Comparison of ENCODE assay signal across 8 cellular contexts in the genomic region with DNA sequence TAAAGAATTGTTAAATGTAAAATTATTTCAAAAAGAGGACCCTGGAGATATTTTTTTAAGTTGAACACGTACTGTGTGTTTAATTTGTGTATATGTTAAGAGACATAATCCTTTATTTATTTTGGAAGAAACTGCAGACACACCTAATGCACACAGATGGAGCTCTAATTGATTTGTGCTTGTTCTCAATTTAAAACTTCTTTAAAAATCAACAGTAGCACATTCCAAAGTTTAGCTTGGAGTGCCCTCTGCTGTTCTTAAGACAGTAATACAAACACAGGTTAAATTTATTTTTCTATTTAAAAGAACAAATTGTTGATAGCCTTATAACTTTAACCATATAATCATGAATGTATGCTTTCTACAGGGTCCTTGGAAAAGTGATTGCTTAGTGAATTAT.
A peak's percentile ranks its signal among the peaks of the same experiment; 100 is the strongest.
DNase-seq lines count a peak whose midpoint lies in the region; ATAC-seq and TF ChIP-seq lines count a peak whose summit lies in the region.

No MANE protein-coding gene starts in this region.

- peak; percentile 78 for ATAC-seq in left lobe of liver
- ATAC-seq in GM19455 (IDR thresholded peaks at IDR 0.05; ENCODE audit: unreplicated experiment): no peak
- no peak for ATAC-seq in HG02610 (IDR thresholded peaks at IDR 0.05; ENCODE audit: unreplicated experiment)
- no peak for ATAC-seq in GM21381 (IDR thresholded peaks at IDR 0.05; ENCODE audit: unreplicated experiment)

- H3K36me3 ChIP-seq in adipocyte (ENCODE audit: control insufficient read depth, insufficient read depth, low read length, severe bottlenecking): no peaks in the 10 kb centered on the region

- peaks cover under 1% of the 10 kb centered on the region for H3K27me3 ChIP-seq in adipocyte (replicated peaks; ENCODE audit: control insufficient read depth, insufficient read depth, low read length)

- H3K4me1 ChIP-seq in adipocyte (ENCODE audit: control insufficient read depth, insufficient read depth, low read length): no peaks in the 10 kb centered on the region

- 0 out of 2 replicates have a peak, but pooled peaks have one; percentile 11 for TF ChIP-seq CTCF in GM12874 (IDR thresholded peaks at IDR 0.05; ENCODE audit: insufficient read depth, low read depth, low read length)

- DNase-seq in NCI-H2081 (lab: John Stamatoyannopoulos, UW): peak; percentile 28 to 47
- peak; percentile 55 for DNase-seq in adipocyte (ENCODE audit: low read depth)
- DNase-seq in left lobe of liver (ENCODE audit: low spot score): no peak
- no peak for DNase-seq in activated T-cell treated with anti-CD3 and anti-CD28 coated beads for 4 hours

- no peak overlapping the region for H3K4me3 ChIP-seq in adipocyte (ENCODE audit: low read length)

- H3K9me3 ChIP-seq in adipocyte (ENCODE audit: control insufficient read depth, low read length): no peaks in the 10 kb centered on the region

- no peak overlapping the region for H3K9ac ChIP-seq in adipocyte (ENCODE audit: low read length)

Comparison
In these comparisons a context has a peak if more than half of its experiments do, and no peak if none do; other contexts are left out.
1. DNase-seq: peak in NCI-H2081 (2 of 2) and adipocyte (single experiment); none in left lobe of liver (single experiment) and activated T-cell treated with anti-CD3 and anti-CD28 coated beads for 4 hours (single experiment).